In genomic region chr7:27677912-27678612, GRCh38 we compare ENCODE assay signal across 10 cellular contexts. TPM values are rescaled to one million over a fixed set of nuclear protein-coding genes. Genes with fewer than 3 reads are reported as not detected.
DNase-seq lines count a peak whose midpoint lies in the region; ATAC-seq and TF ChIP-seq lines count a peak whose summit lies in the region.
"Had no signal": no experiment of that assay in that cellular context is flagged by ENCODE, and none has a peak within 500 bp of the region (broad histone marks: within the 10 kb centered on the region; RNA-seq: fewer than 3 reads in every experiment).

No MANE protein-coding gene starts in this region.

- H3K27me3 ChIP-seq in mammary epithelial cell (ENCODE audit: insufficient read depth, low read length) (no peaks in the 10 kb centered on the region), left lung (no peaks in the 10 kb centered on the region)
- H3K27me3 ChIP-seq: thyroid gland had no signal

- H3K27ac Mint-ChIP-seq in CD14-positive monocyte: no peak overlapping the region

- no peaks in the 10 kb centered on the region for H3K36me3 Mint-ChIP-seq in CD14-positive monocyte

- no peaks in the 10 kb centered on the region for H4K20me1 ChIP-seq in mammary epithelial cell (ENCODE audit: insufficient read depth, low read length)

- DNase-seq in Right ventricle myocardium inferior (ENCODE audit: missing footprints): no peak
- no peak for DNase-seq in cardiac septum (ENCODE audit: low spot score)
- DNase-seq in mammary epithelial cell: peak; percentile 96
- DNase-seq in left lung: no peak
- DNase-seq in activated naive CD4-positive, alpha-beta T cell treated with Interleukin-2 at 50 U/mL for 16 hours: no peak
- DNase-seq in CD14-positive monocyte (ENCODE audit: low spot score): no peak
- DNase-seq: thyroid gland had no signal

- dilution Hi-C loops in mammary epithelial cell (cut with HindIII; ENCODE audit: low sequenced_read_pairs): no loop called here

- CTCF ChIA-PET in mammary epithelial cell (lab: Charles Lee; ENCODE audit: low non-redundant PET): interaction anchor here (0.6 to 1.3 kb wide), 2 partner anchors 15 to 35 kb away, joined by 3 to 9 read pairs; partner anchors contain the start of gene HIBADH

- peak overlapping the region; percentile 66 for H3K9ac ChIP-seq in mammary epithelial cell (ENCODE audit: insufficient read depth, low read length)

- TF ChIP-seq CTCF in mammary epithelial cell (conservative IDR thresholded peaks at IDR 0.05 in 1 of 2, IDR thresholded peaks at IDR 0.05 in 1 of 2; ENCODE audit: extremely low read depth in 1 of 2, insufficient read depth in 1 of 2, low read depth in 1 of 2, low read length in 2 of 2) (no peak), left lung (IDR thresholded peaks at IDR 0.05) (no peak), CD14-positive monocyte (IDR thresholded peaks at IDR 0.05) (no peak)

- peak overlapping the region; percentile 55 for H3K4me2 ChIP-seq in mammary epithelial cell (ENCODE audit: insufficient read depth, low read depth, low read length)

- peak overlapping the region; percentile 65 for H2AFZ ChIP-seq in mammary epithelial cell (ENCODE audit: low read depth, low read length)

- no peaks in the 10 kb centered on the region for H3K27me3 Mint-ChIP-seq in CD14-positive monocyte (ENCODE audit: low read depth in 3 of 3)

- H3K4me1 Mint-ChIP-seq in CD14-positive monocyte: peaks cover 1% of the 10 kb centered on the region

- no peak overlapping the region for H3K4me3 ChIP-seq in mammary epithelial cell (replicated peaks in 1 of 3; ENCODE audit: insufficient read depth in 1 of 3, low read depth in 2 of 3, low read length in 3 of 3)
- H3K4me3 ChIP-seq in left lung: no peak overlapping the region
- H3K4me3 ChIP-seq: thyroid gland had no signal

- H3K4me1 ChIP-seq in mammary epithelial cell (ENCODE audit: insufficient read depth, low read length) (peaks cover 27% of the 10 kb centered on the region), left lung (no peaks in the 10 kb centered on the region)
- H3K4me1 ChIP-seq: thyroid gland had no signal

- WGBS in mammary epithelial cell (ENCODE audit: low coverage, missing lambda C conversion rate): 13% methylated on average over 3 of the region's 3 CpGs

- H3K79me2 ChIP-seq in mammary epithelial cell (ENCODE audit: insufficient read depth, low read length): no peaks in the 10 kb centered on the region

- no peaks in the 10 kb centered on the region for H3K36me3 ChIP-seq in mammary epithelial cell (ENCODE audit: insufficient read depth, low read length)
- H3K36me3 ChIP-seq in left lung: no peaks in the 10 kb centered on the region
- H3K36me3 ChIP-seq: thyroid gland had no signal

- in situ Hi-C loops in mammary epithelial cell (cut with MboI; ENCODE audit: low sequenced_read_pairs in 2 of 2): no loop called here

- ATAC-seq in Right ventricle myocardium inferior (peak; percentile 48), left lung (peak; percentile 89), GM18498 (IDR thresholded peaks at IDR 0.05; ENCODE audit: unreplicated experiment) (no peak), HG02981 (IDR thresholded peaks at IDR 0.05; ENCODE audit: unreplicated experiment) (no peak)

- no peaks in the 10 kb centered on the region for H3K9me3 ChIP-seq in mammary epithelial cell (replicated peaks; ENCODE audit: insufficient read depth, low read length)
- no peaks in the 10 kb centered on the region for H3K9me3 ChIP-seq in left lung
- H3K9me3 ChIP-seq: thyroid gland had no signal

- peaks cover 0 to 5% (median 0%) of the 10 kb centered on the region in 7 donors for H3K9me3 Mint-ChIP-seq in CD14-positive monocyte
- H3K9me3 Mint-ChIP-seq: neural crest cell had no signal

- no peak overlapping the region for H3K4me3 Mint-ChIP-seq in CD14-positive monocyte
- H3K4me3 Mint-ChIP-seq: neural crest cell had no signal

- TSS peak; percentile 93 for BruUV-seq in mammary epithelial cell (replicated peaks; lab: Mats Ljungman, UMichigan)

- intact Hi-C loops in Right ventricle myocardium inferior (cut with DNase I): no loop called here
- intact Hi-C loops in cardiac septum (cut with DNase I): no loop called here
- intact Hi-C loops in mammary epithelial cell (cut with micrococcal nuclease): loop anchor here (1.0 kb wide), 1 partner anchor 15 kb away; no protein-coding TSS in a partner anchor
- intact Hi-C loops in left lung (cut with DNase I): no loop called here
- intact Hi-C loops in CD14-positive monocyte (cut with micrococcal nuclease): no loop called here

- H3K27ac ChIP-seq in mammary epithelial cell (ENCODE audit: insufficient read depth, low read depth, low read length) (peak overlapping the region; percentile 96), left lung (peak overlapping the region; percentile 37 to 57)

RNA-seq across cellular contexts. Expression of gene HIBADH, which starts 15.4 kb away (rescaled TPM):
- total RNA-seq in Right ventricle myocardium inferior (108 TPM), cardiac septum (54.8 TPM), mammary epithelial cell (10 to 100 TPM; 26.0 to 42.3 TPM), left lung (10 to 100 TPM; 20.8 to 24.0 TPM)
- polyA plus RNA-seq in mammary epithelial cell (37.6 TPM), CD14-positive monocyte (10 to 100 TPM; 26.5 to 29.1 TPM)
- 30.9 TPM for polyA minus RNA-seq in mammary epithelial cell

Comparison
In these comparisons a context has a peak if more than half of its experiments do, and no peak if none do; other contexts are left out.
1. ATAC-seq: peak in Right ventricle myocardium inferior (single experiment) and left lung (single experiment); none in GM18498 (single experiment) and HG02981 (single experiment).